In the genomic region with DNA sequence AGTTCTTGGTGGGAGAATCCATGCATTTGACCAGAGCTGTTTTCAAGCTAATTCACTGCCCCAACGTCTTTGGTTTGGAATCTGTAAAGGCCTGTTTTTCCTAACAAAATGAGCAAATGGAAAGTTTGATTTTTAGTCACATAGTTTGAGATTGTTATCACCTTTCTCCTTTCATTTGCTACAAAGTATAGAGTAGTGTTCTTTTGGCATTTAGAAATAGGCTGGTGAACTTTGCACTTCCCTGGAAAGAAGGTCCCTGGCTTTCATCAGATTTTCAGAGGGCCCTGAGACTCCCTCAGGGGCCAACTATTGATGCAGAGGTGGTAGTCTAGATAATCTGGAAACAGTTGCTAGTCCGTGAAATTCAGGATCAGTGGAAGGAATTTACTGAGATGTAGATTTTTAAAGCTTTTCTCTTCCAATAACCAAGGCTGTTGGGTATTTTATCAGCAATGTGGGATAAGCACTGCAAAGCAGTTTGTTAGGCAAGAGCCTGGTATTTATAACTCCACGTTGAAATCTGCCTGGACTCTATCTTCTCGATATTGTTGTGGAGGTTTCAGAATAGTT, we compare ENCODE assay signal across 8 cellular contexts. TPM values are rescaled to one million over a fixed set of nuclear protein-coding genes. Genes with fewer than 3 reads are reported as not detected.
A peak's percentile ranks its signal among the peaks of the same experiment; 100 is the strongest.
DNase-seq lines count a peak whose midpoint lies in the region; TF ChIP-seq lines count a peak whose summit lies in the region.

No MANE protein-coding gene starts in this region.

- no peaks in the 10 kb centered on the region for H3K9me3 ChIP-seq in smooth muscle cell (replicated peaks; ENCODE audit: low read depth)

- peaks cover 63% of the 10 kb centered on the region for H3K79me2 ChIP-seq in smooth muscle cell (ENCODE audit: low read depth)

- peaks cover 16% of the 10 kb centered on the region for H3K4me1 ChIP-seq in smooth muscle cell (ENCODE audit: low read depth)

- peaks cover 13% of the 10 kb centered on the region for H3F3A ChIP-seq in smooth muscle cell (ENCODE audit: low read depth)

- H2AFZ ChIP-seq in smooth muscle cell (ENCODE audit: low read depth), result no peak overlapping the region

- H3K27me3 ChIP-seq in smooth muscle cell (ENCODE audit: low read depth), result no peaks in the 10 kb centered on the region

- H3K4me3 Mint-ChIP-seq in T-helper 2 cell treated with Interferon-gamma antibody and Interleukin-4, amounts not matched to agents 5 μg/mL and 100 μg/mL, for 36 hours, result peak overlapping the region; percentile 17
- H3K4me3 Mint-ChIP-seq in glutamatergic neuron (ENCODE audit: unreplicated experiment), result peak overlapping the region; percentile 96

- 20% methylated on average over 4 of the region's 4 CpGs for WGBS in smooth muscle cell (ENCODE audit: low lambda C conversion rate)

- peak overlapping the region; percentile 97 for H3K4me2 ChIP-seq in smooth muscle cell

- peak overlapping the region; percentile 95 for H3K27ac ChIP-seq in smooth muscle cell (ENCODE audit: low read depth)

- no peak overlapping the region for H3K27ac Mint-ChIP-seq in T-helper 2 cell treated with Interferon-gamma antibody and Interleukin-4, amounts not matched to agents 5 μg/mL and 100 μg/mL, for 36 hours
- H3K27ac Mint-ChIP-seq in glutamatergic neuron (ENCODE audit: unreplicated experiment), result peak overlapping the region; percentile 54

- no peak for TF ChIP-seq CTCF in WI38 (IDR thresholded peaks at IDR 0.05; ENCODE audit: low read depth, low read length)
- TF ChIP-seq CTCF in glutamatergic neuron (IDR thresholded peaks at IDR 0.05; ENCODE audit: partially characterized antibody, unreplicated experiment), result no peak
- TF ChIP-seq CTCF in smooth muscle cell (IDR thresholded peaks at IDR 0.05; ENCODE audit: borderline replicate concordance, insufficient read depth, poor library complexity, severe bottlenecking), result no peak

- peak overlapping the region; percentile 98 for H3K9ac ChIP-seq in smooth muscle cell (ENCODE audit: low read depth)

- peak overlapping the region; percentile 97 for H3K4me3 ChIP-seq in WI38 (ENCODE audit: low read depth, low read length)
- H3K4me3 ChIP-seq in smooth muscle cell, result peak overlapping the region; percentile 68

- peaks cover 29% of the 10 kb centered on the region for H3K4me1 Mint-ChIP-seq in T-helper 2 cell treated with Interferon-gamma antibody and Interleukin-4, amounts not matched to agents 5 μg/mL and 100 μg/mL, for 36 hours (ENCODE audit: low read depth)
- H3K4me1 Mint-ChIP-seq in glutamatergic neuron (ENCODE audit: low read depth, unreplicated experiment), result peaks cover 25% of the 10 kb centered on the region

- no peaks in the 10 kb centered on the region for H3K9me3 Mint-ChIP-seq in T-helper 2 cell treated with Interferon-gamma antibody and Interleukin-4, amounts not matched to agents 5 μg/mL and 100 μg/mL, for 36 hours
- H3K9me3 Mint-ChIP-seq in glutamatergic neuron (ENCODE audit: unreplicated experiment), result peaks cover 13% of the 10 kb centered on the region

- DNase-seq in T-helper 2 cell treated with Interferon-gamma antibody and Interleukin-4, amounts not matched to agents 5 μg/mL and 100 μg/mL, for 36 hours (ENCODE audit: low spot score), result no peak
- DNase-seq in T-helper 2 cell, result no peak
- no peak for DNase-seq in glutamatergic neuron
- DNase-seq in smooth muscle cell (lab: John Stamatoyannopoulos, UW; ENCODE audit: unreplicated experiment), result no peak
- no peak for DNase-seq in hippocampal formation (lab: John Stamatoyannopoulos, UW)
- no peak for DNase-seq in cortex of kidney (lab: John Stamatoyannopoulos, UW)
- no peak for DNase-seq in NCI-H69 (lab: John Stamatoyannopoulos, UW)

- no peaks in the 10 kb centered on the region for H3K36me3 ChIP-seq in smooth muscle cell (ENCODE audit: low read depth)

- H3K27me3 Mint-ChIP-seq in T-helper 2 cell treated with Interferon-gamma antibody and Interleukin-4, amounts not matched to agents 5 μg/mL and 100 μg/mL, for 36 hours (ENCODE audit: low read depth), result no peaks in the 10 kb centered on the region
- H3K27me3 Mint-ChIP-seq in glutamatergic neuron (ENCODE audit: unreplicated experiment), result peaks cover 18% of the 10 kb centered on the region

- H3K36me3 Mint-ChIP-seq in T-helper 2 cell treated with Interferon-gamma antibody and Interleukin-4, amounts not matched to agents 5 μg/mL and 100 μg/mL, for 36 hours (ENCODE audit: low read depth), result peaks cover 1% of the 10 kb centered on the region
- H3K36me3 Mint-ChIP-seq in glutamatergic neuron (ENCODE audit: unreplicated experiment), result no peaks in the 10 kb centered on the region

- H4K20me1 ChIP-seq in smooth muscle cell (ENCODE audit: low read depth), result peaks cover 44% of the 10 kb centered on the region

RNA-seq across cellular contexts. Expression of a gene that starts 1.7 kb away (rescaled TPM):
- 30.2 TPM for total RNA-seq in glutamatergic neuron (ENCODE audit: unreplicated experiment)
- total RNA-seq in smooth muscle cell, result 29.6 and 34.6 TPM in 2 replicates
- 6.5 and 9.4 TPM in 2 replicates for polyA plus RNA-seq in smooth muscle cell
